In genomic region chr22:22087854-22088657, GRCh38 we compare ENCODE assay signal across 23 cellular contexts.
DNase-seq lines count a peak whose midpoint lies in the region; ATAC-seq and TF ChIP-seq lines count a peak whose summit lies in the region.
"Had no signal": no experiment of that assay in that cellular context is flagged by ENCODE, and none has a peak within 500 bp of the region (broad histone marks: within the 10 kb centered on the region; RNA-seq: fewer than 3 reads in every experiment).

No MANE protein-coding gene starts in this region.

- no peak overlapping the region for H2BK12ac ChIP-seq in trophoblast cell (ENCODE audit: low read length)

- TF ChIP-seq CTCF in HEK293 (tag by site-specific recombination; IDR thresholded peaks at IDR 0.05) (no peak), WTC11 (IDR thresholded peaks at IDR 0.05) (no peak), liver (IDR thresholded peaks at IDR 0.05; ENCODE audit: low read depth, low read length, missing input control) (no peak)

- H3K4me3 Mint-ChIP-seq in WTC11, result no peak overlapping the region
- H3K4me3 Mint-ChIP-seq: CD4-positive, alpha-beta T cell had no signal

- H3K4me3 ChIP-seq in HEK293 (ENCODE audit: low read depth, low read length) (no peak overlapping the region), liver (ENCODE audit: low read depth in 1 of 3, low read length in 3 of 3) (no peak overlapping the region), trophoblast cell (ENCODE audit: low read depth, low read length) (no peak overlapping the region)

- H3K79me1 ChIP-seq in trophoblast cell (ENCODE audit: low read length), result no peaks in the 10 kb centered on the region

- no peak overlapping the region for H2AFZ ChIP-seq in trophoblast cell (ENCODE audit: insufficient read depth, low read length, poor library complexity)

- H3K36me3 Mint-ChIP-seq in WTC11, result no peaks in the 10 kb centered on the region

- H3K27ac ChIP-seq in HEK293 (ENCODE audit: extremely low read depth, low read depth, low read length), result no peak overlapping the region
- H3K27ac ChIP-seq in liver (ENCODE audit: low read depth in 1 of 2, low read length in 2 of 2), result no peak overlapping the region
- H3K27ac ChIP-seq in trophoblast cell (ENCODE audit: low read depth, low read length), result no peak overlapping the region
- H3K27ac ChIP-seq: RWPE1 had no signal

- no peak overlapping the region for H3K18ac ChIP-seq in trophoblast cell (ENCODE audit: low read length)

- H3K4me1 ChIP-seq in HEK293 (ENCODE audit: control insufficient read depth, insufficient read depth, low read length) (no peaks in the 10 kb centered on the region), liver (ENCODE audit: control insufficient read depth in 4 of 4, insufficient read depth in 4 of 4, low read length in 3 of 4) (peaks cover 6 to 15% (median 13%) of the 10 kb centered on the region in 4 donors), trophoblast cell (ENCODE audit: control insufficient read depth in 1 of 2, insufficient read depth in 2 of 2, low read length in 2 of 2) (no peaks in the 10 kb centered on the region)

- no peak overlapping the region for H3K23ac ChIP-seq in trophoblast cell (ENCODE audit: low read length)

- H3K9me3 ChIP-seq in HEK293 (ENCODE audit: control insufficient read depth, insufficient read depth, low read depth, low read length) (no peaks in the 10 kb centered on the region), liver (ENCODE audit: control insufficient read depth in 4 of 4, low read length in 3 of 4) (no peaks in the 10 kb centered on the region), trophoblast cell (ENCODE audit: insufficient read depth, low read depth, low read length) (no peaks in the 10 kb centered on the region)
- H3K9me3 ChIP-seq: SK-N-SH had no signal

- H3K27me3 ChIP-seq in liver (ENCODE audit: control insufficient read depth in 4 of 4, insufficient read depth in 4 of 4, low read length in 3 of 4) (no peaks in the 10 kb centered on the region), trophoblast cell (ENCODE audit: insufficient read depth, low read length) (peaks cover 2% of the 10 kb centered on the region)

- POLR2A ChIA-PET in HEK293 (lab: Yijun Ruan, JAX), result no interaction called here
- POLR2A ChIA-PET in WTC11 (lab: Charles Lee), result no interaction called here

- H4K8ac ChIP-seq in trophoblast cell (ENCODE audit: low read depth, low read length), result no peak overlapping the region

- no peaks in the 10 kb centered on the region for H3K79me2 ChIP-seq in trophoblast cell (ENCODE audit: control insufficient read depth, insufficient read depth, low read length, poor library complexity)

- H4K12ac ChIP-seq in trophoblast cell (ENCODE audit: low read depth, low read length), result no peak overlapping the region

- H2AK5ac ChIP-seq in trophoblast cell (ENCODE audit: low read length), result no peak overlapping the region

- no peak overlapping the region for H3K27ac Mint-ChIP-seq in WTC11
- H3K27ac Mint-ChIP-seq: CD4-positive, alpha-beta T cell had no signal

- 65% methylated on average over 10 of the region's 10 CpGs for WGBS in liver
- no CpG with 5 or more reads among the region's 10 CpGs for WGBS in trophoblast cell (ENCODE audit: extremely low coverage, insufficient coverage, insufficient read length)

- ATAC-seq in WTC11, result no peak
- ATAC-seq in GM21390 (IDR thresholded peaks at IDR 0.05; ENCODE audit: unreplicated experiment), result no peak
- ATAC-seq in GM18517 (IDR thresholded peaks at IDR 0.05; ENCODE audit: unreplicated experiment), result no peak

- H3K36me3 ChIP-seq in HEK293 (ENCODE audit: control insufficient read depth in 2 of 2, insufficient read depth in 1 of 2, low read length in 2 of 2), result no peaks in the 10 kb centered on the region
- no peaks in the 10 kb centered on the region for H3K36me3 ChIP-seq in liver (ENCODE audit: control insufficient read depth in 4 of 4, insufficient read depth in 3 of 4, low read depth in 1 of 4, low read length in 3 of 4)
- H3K36me3 ChIP-seq in trophoblast cell (ENCODE audit: control insufficient read depth in 1 of 2, insufficient read depth in 2 of 2, low read length in 2 of 2), result no peaks in the 10 kb centered on the region

- H3K4ac ChIP-seq in trophoblast cell (ENCODE audit: low read depth, low read length), result no peak overlapping the region

- CTCF ChIA-PET in HEK293 (lab: Yijun Ruan, JAX), result interaction anchor here (1.5 kb wide), 1 partner anchor 27 kb away, joined by 4 read pairs; no protein-coding TSS in a partner anchor
- CTCF ChIA-PET in WTC11 (lab: Charles Lee), result interaction anchor here (0.7 to 1.7 kb wide), 4 partner anchors 23 to 150 kb away, joined by 3 to 8 read pairs (median 4); no protein-coding TSS in a partner anchor

- H2BK120ac ChIP-seq in trophoblast cell (ENCODE audit: insufficient read depth, low read length, poor library complexity), result no peak overlapping the region

- H3K27me3 Mint-ChIP-seq in WTC11 (ENCODE audit: low read depth), result peaks cover 100% of the 10 kb centered on the region

- no peaks in the 10 kb centered on the region for H3K4me1 Mint-ChIP-seq in WTC11

- no peak overlapping the region for H2BK5ac ChIP-seq in trophoblast cell (ENCODE audit: low read depth, low read length, poor library complexity)

- H3K14ac ChIP-seq in trophoblast cell (ENCODE audit: low read length), result no peak overlapping the region

- H3K9ac ChIP-seq in liver (ENCODE audit: low read depth in 1 of 2, low read length in 2 of 2) (no peak overlapping the region), trophoblast cell (ENCODE audit: low read length) (peak overlapping the region; percentile 35)
- H3K9ac ChIP-seq: SK-N-SH had no signal

- no peak overlapping the region for H3K4me2 ChIP-seq in trophoblast cell (ENCODE audit: low read length)
- H3K4me2 ChIP-seq: SK-N-SH had no signal

- peak in 1 of 2 donors; percentile 22 for TF ChIP-seq RAD21 in liver (IDR thresholded peaks at IDR 0.05)

- no peak overlapping the region for H4K91ac ChIP-seq in trophoblast cell (ENCODE audit: low read depth, low read length)

- H3K9me3 Mint-ChIP-seq in WTC11, result no peaks in the 10 kb centered on the region
- H3K9me3 Mint-ChIP-seq: CD4-positive, alpha-beta T cell had no signal

- no peak for DNase-seq in WTC11 (ENCODE audit: low spot score)
- DNase-seq in trophoblast cell, result no peak
- no peak for DNase-seq in C1 segment of cervical spinal cord (lab: John Stamatoyannopoulos, UW)
- DNase-seq: CD4-positive, alpha-beta T cell; COR-L47; DMS 273 treated with DMSO at 0.1 percent for 48 hours; DMS79 treated with DMSO at 0.1 percent for 48 hours; GOT3; HCEC 1CT; KG1; NCI-H1092; NCI-H1436 treated with DMSO at 0.1 percent for 48 hours; NCI-H1930; NCI-H2227 treated with DMSO at 0.1 percent for 48 hours; NCI-H510A; NCI-H748 treated with DMSO at 0.1 percent for 48 hours; SIG-M5; SK-N-SH had no signal

TF ChIP-seq in HEK293, 187 proteins besides CTCF, POLR2A, EP300 and RAD21:
- TF ChIP-seq ZNF266 (tag by site-specific recombination; IDR thresholded peaks at IDR 0.05; ENCODE audit: low read depth) (no peak), ZNF692 (tag by site-specific recombination; IDR thresholded peaks at IDR 0.05) (no peak), ZBTB17 (tag by site-specific recombination; IDR thresholded peaks at IDR 0.05) (0 out of 2 replicates have a peak, but pooled peaks have one; percentile 14)

TF ChIP-seq in WTC11, 78 proteins besides CTCF, POLR2A, EP300 and RAD21:
- TF ChIP-seq ZNF512 (CRISPR knock-in tag; IDR thresholded peaks at IDR 0.05; ENCODE audit: borderline replicate concordance), result no peak
- peak; percentile 16; the same call in 1 of the 2 replicates for TF ChIP-seq GABPB1 (CRISPR knock-in tag; IDR thresholded peaks at IDR 0.05)

TF ChIP-seq in liver, 16 proteins besides CTCF, POLR2A, EP300 and RAD21:
- TF ChIP-seq ATF3 (IDR thresholded peaks at IDR 0.05), result peak; percentile 36
- TF ChIP-seq FOXA2 (IDR thresholded peaks at IDR 0.05), result no peak
- peak in 1 of 2 donors; percentile 31 for TF ChIP-seq JUND (IDR thresholded peaks at IDR 0.05)
- peak; percentile 35 to 39 for TF ChIP-seq RXRA (IDR thresholded peaks at IDR 0.05)
- peak; percentile 79 for TF ChIP-seq HNF4G (IDR thresholded peaks at IDR 0.05)
- TF ChIP-seq HNF4A (conservative IDR thresholded peaks at IDR 0.05), result peak; percentile 90 to 92
- TF ChIP-seq FOXA1 (IDR thresholded peaks at IDR 0.05), result no peak
- TF ChIP-seq SP1 (IDR thresholded peaks at IDR 0.05), result peak; percentile 62
- no peak for TF ChIP-seq GABPA (IDR thresholded peaks at IDR 0.05 in 1 of 2, conservative IDR thresholded peaks at IDR 0.05 in 1 of 2)
- TF ChIP-seq TAF1 (conservative IDR thresholded peaks at IDR 0.05), result no peak
